Comparison of ENCODE assay signal across 22 cellular contexts in genomic region chr9:132931178-132931735, GRCh38. TPM values are rescaled to one million over a fixed set of nuclear protein-coding genes. Genes with fewer than 3 reads are reported as not detected.
DNase-seq lines count a peak whose midpoint lies in the region; ATAC-seq and TF ChIP-seq lines count a peak whose summit lies in the region.
"Had no signal": no experiment of that assay in that cellular context is flagged by ENCODE, and none has a peak within 500 bp of the region (broad histone marks: within the 10 kb centered on the region; RNA-seq: fewer than 3 reads in every experiment).

No MANE protein-coding gene starts in this region.

- DNase-seq in EH (ENCODE audit: low read depth) (peak; percentile 62), M059J (ENCODE audit: low read depth) (peak; percentile 37), astrocyte of the cerebellum (ENCODE audit: low read depth) (peak; percentile 44), fibroblast of peridontal ligament (ENCODE audit: extremely low read depth) (peak; percentile 69), DMS153 treated with DMSO at 0.1 percent for 48 hours (lab: John Stamatoyannopoulos, UW; ENCODE audit: unreplicated experiment) (no peak), T-helper 1 cell (no peak)
- DNase-seq: CD4-positive, CD25-positive, alpha-beta regulatory T cell; DMS53; GDM1; GOT3; HCEC 1CT; MV-4-11; NCI-H1105; NCI-H146; NCI-H1930; NCI-H2107; NCI-H524; NCI-H774 had no signal

- TF ChIP-seq CTCF in astrocyte of the cerebellum (IDR thresholded peaks at IDR 0.05; ENCODE audit: low read depth, low read length, missing control alignments) = no peak

- H3K4me3 ChIP-seq in astrocyte of the cerebellum (ENCODE audit: low read depth, low read length) = no peak overlapping the region
- H3K4me3 ChIP-seq: BLaER1, GM12878 had no signal

- no peak for ATAC-seq in GM19455 (IDR thresholded peaks at IDR 0.05; ENCODE audit: unreplicated experiment)
- ATAC-seq: GM12878 had no signal

- in situ Hi-C loops in astrocyte of the cerebellum (cut with HindIII; ENCODE audit: low sequenced_read_pairs) = no loop called here

RNA-seq across cellular contexts. Expression of gene TSC1, which starts 13.2 kb away (rescaled TPM):
- 21.7 and 29.4 TPM in 2 replicates for total RNA-seq in M059J (2014; rRNA removed; shearing (Covaris generic))

RNA-seq across cellular contexts. Expression of gene GFI1B, which starts 47.2 kb away (rescaled TPM):
- total RNA-seq in M059J (2014; rRNA removed; shearing (Covaris generic)) = 0.30 TPM in 1 of 2 replicates, not detected in the other
- total RNA-seq: Daoy, GM12878 had no signal

RNA-seq across cellular contexts. Expression of gene SPACA9, which starts 52.6 kb away (rescaled TPM):
- 0.91 and 3.0 TPM in 2 replicates for total RNA-seq in M059J (2014; rRNA removed; shearing (Covaris generic))

RNA-seq across cellular contexts. Expression of gene AK8, which starts 53.2 kb away (rescaled TPM):
- 0.34 TPM in 1 of 2 replicates, not detected in the other for total RNA-seq in M059J (2014; rRNA removed; shearing (Covaris generic))
- total RNA-seq: CD4-positive, CD25-positive, alpha-beta regulatory T cell; GM12878 had no signal

Comparison
In these comparisons a context has a peak if more than half of its experiments do, and no peak if none do; other contexts are left out.
1. DNase-seq: peak in EH (single experiment), M059J (single experiment), astrocyte of the cerebellum (single experiment) and fibroblast of peridontal ligament (single experiment); none in DMS153 treated with DMSO at 0.1 percent for 48 hours (single experiment) and T-helper 1 cell (0 of 5).